Comparison of ENCODE assay signal across 1 cellular context in the genomic region with DNA sequence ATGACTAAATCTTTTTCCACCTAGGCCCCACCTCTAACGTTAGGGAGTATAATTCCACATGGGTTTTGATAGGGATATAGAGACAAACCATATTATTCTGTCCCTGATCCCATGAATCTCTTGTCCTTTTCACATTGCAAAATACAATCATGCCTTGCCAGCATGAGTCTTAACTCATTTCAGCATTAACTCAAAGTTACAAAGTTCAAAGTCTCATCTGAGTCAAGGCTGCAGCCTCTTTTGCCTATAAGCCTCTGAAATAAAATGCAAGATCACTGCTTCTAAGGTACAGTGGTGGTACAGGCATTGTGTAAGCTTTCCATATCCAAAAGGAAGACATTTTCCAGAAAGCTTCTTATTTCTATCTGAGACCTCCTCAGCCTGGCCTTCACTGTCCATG. TPM values are rescaled to one million over a fixed set of nuclear protein-coding genes. Genes with fewer than 3 reads are reported as not detected.
"Had no signal": no experiment of that assay in that cellular context is flagged by ENCODE, and none has a peak within 500 bp of the region (broad histone marks: within the 10 kb centered on the region; RNA-seq: fewer than 3 reads in every experiment).

No MANE protein-coding gene starts in this region.

RNA-seq across cellular contexts. Expression of a gene that starts 54.3 kb away (rescaled TPM):
- total RNA-seq: M059J had no signal
